Comparison of ENCODE assay signal across 32 cellular contexts in genomic region chr22:17732251-17732854, GRCh38. TPM values are rescaled to one million over a fixed set of nuclear protein-coding genes. Genes with fewer than 3 reads are reported as not detected.
DNase-seq lines count a peak whose midpoint lies in the region; ATAC-seq and TF ChIP-seq lines count a peak whose summit lies in the region.
"Had no signal": no experiment of that assay in that cellular context is flagged by ENCODE, and none has a peak within 500 bp of the region (broad histone marks: within the 10 kb centered on the region; RNA-seq: fewer than 3 reads in every experiment).

No MANE protein-coding gene starts in this region.

- H3K9me3 Mint-ChIP-seq in activated T-cell treated with anti-CD3 and anti-CD28 coated beads, Interleukin-2, amount 50 U/mL, for 24 hours = no peaks in the 10 kb centered on the region
- no peaks in the 10 kb centered on the region for H3K9me3 Mint-ChIP-seq in activated T-cell treated with anti-CD3 and anti-CD28 coated beads, Interleukin-2, amount 50 U/mL, for 4 hours
- H3K9me3 Mint-ChIP-seq in activated naive CD8-positive, alpha-beta T cell treated with anti-CD3 and anti-CD28 coated beads, Interleukin-2, amount 50 U/mL, for 24 hours = no peaks in the 10 kb centered on the region
- no peaks in the 10 kb centered on the region for H3K9me3 Mint-ChIP-seq in stimulated activated naive B cell treated with anti-CD40 and anti-IgM and Interleukin-4, amounts not matched to agents 10 μg/mL and 1 μg/mL and 100 μg/mL, for 72 hours
- H3K9me3 Mint-ChIP-seq: activated CD4-positive, alpha-beta memory T cell treated with anti-CD3 and anti-CD28 coated beads for 36 hours had no signal

- peaks cover 19% of the 10 kb centered on the region for H3K4me1 Mint-ChIP-seq in activated T-cell treated with anti-CD3 and anti-CD28 coated beads, Interleukin-2, amount 50 U/mL, for 24 hours (ENCODE audit: low read depth)
- peaks cover 15% of the 10 kb centered on the region for H3K4me1 Mint-ChIP-seq in activated T-cell treated with anti-CD3 and anti-CD28 coated beads, Interleukin-2, amount 50 U/mL, for 4 hours (ENCODE audit: low read depth)
- H3K4me1 Mint-ChIP-seq in activated naive CD8-positive, alpha-beta T cell treated with anti-CD3 and anti-CD28 coated beads, Interleukin-2, amount 50 U/mL, for 24 hours = peaks cover 25% of the 10 kb centered on the region
- peaks cover 11 to 21% of the 10 kb centered on the region in 2 donors for H3K4me1 Mint-ChIP-seq in stimulated activated naive B cell treated with anti-CD40 and anti-IgM and Interleukin-4, amounts not matched to agents 10 μg/mL and 1 μg/mL and 100 μg/mL, for 72 hours

- no peak overlapping the region for H3K4me3 ChIP-seq in body of pancreas
- H3K4me3 ChIP-seq: ascending aorta, coronary artery, sigmoid colon, SK-N-MC had no signal

- no peak overlapping the region for H3K4me3 Mint-ChIP-seq in activated T-cell treated with anti-CD3 and anti-CD28 coated beads, Interleukin-2, amount 50 U/mL, for 24 hours
- no peak overlapping the region for H3K4me3 Mint-ChIP-seq in activated T-cell treated with anti-CD3 and anti-CD28 coated beads, Interleukin-2, amount 50 U/mL, for 4 hours
- no peak overlapping the region for H3K4me3 Mint-ChIP-seq in activated naive CD8-positive, alpha-beta T cell treated with anti-CD3 and anti-CD28 coated beads, Interleukin-2, amount 50 U/mL, for 24 hours
- H3K4me3 Mint-ChIP-seq in stimulated activated naive B cell treated with anti-CD40 and anti-IgM and Interleukin-4, amounts not matched to agents 10 μg/mL and 1 μg/mL and 100 μg/mL, for 72 hours = peak overlapping the region in 1 of 2 donors; percentile 22
- H3K4me3 Mint-ChIP-seq: activated CD4-positive, alpha-beta memory T cell treated with anti-CD3 and anti-CD28 coated beads for 36 hours; activated naive CD8-positive, alpha-beta T cell had no signal

- no peak overlapping the region for H3K27ac ChIP-seq in body of pancreas
- H3K27ac ChIP-seq: ascending aorta, C4-2B, coronary artery, epithelial cell of prostate, KMS-11, sigmoid colon, SK-N-MC had no signal

- intact Hi-C loops in body of pancreas (cut with DNase I) = no loop called here

- TF ChIP-seq CTCF in body of pancreas (IDR thresholded peaks at IDR 0.05) = no peak

- peaks cover 80% of the 10 kb centered on the region for H3K36me3 Mint-ChIP-seq in activated T-cell treated with anti-CD3 and anti-CD28 coated beads, Interleukin-2, amount 50 U/mL, for 24 hours (ENCODE audit: low read depth)
- peaks cover 19% of the 10 kb centered on the region for H3K36me3 Mint-ChIP-seq in activated T-cell treated with anti-CD3 and anti-CD28 coated beads, Interleukin-2, amount 50 U/mL, for 4 hours (ENCODE audit: insufficient read depth)
- H3K36me3 Mint-ChIP-seq in activated naive CD8-positive, alpha-beta T cell treated with anti-CD3 and anti-CD28 coated beads, Interleukin-2, amount 50 U/mL, for 24 hours (ENCODE audit: low read depth) = peaks cover 22% of the 10 kb centered on the region
- H3K36me3 Mint-ChIP-seq in stimulated activated naive B cell treated with anti-CD40 and anti-IgM and Interleukin-4, amounts not matched to agents 10 μg/mL and 1 μg/mL and 100 μg/mL, for 72 hours = peaks cover 28 to 48% of the 10 kb centered on the region in 2 donors

- no peak for ATAC-seq in activated T-cell treated with anti-CD3 and anti-CD28 coated beads, Interleukin-2, amount 50 U/mL, for 4 hours
- peak; percentile 16 for ATAC-seq in activated naive CD8-positive, alpha-beta T cell treated with anti-CD3 and anti-CD28 coated beads, Interleukin-2, amount 50 U/mL, for 24 hours
- peak; percentile 32 to 33 for ATAC-seq in stimulated activated naive B cell treated with anti-CD40 and anti-IgM and Interleukin-4, amounts not matched to agents 10 μg/mL and 1 μg/mL and 100 μg/mL, for 72 hours (replicated peaks)
- no peak for ATAC-seq in body of pancreas
- ATAC-seq: PC-3 had no signal

- no peaks in the 10 kb centered on the region for H3K9me3 ChIP-seq in body of pancreas
- H3K9me3 ChIP-seq: ascending aorta, sigmoid colon had no signal

- H3K27me3 ChIP-seq in body of pancreas = no peaks in the 10 kb centered on the region
- H3K27me3 ChIP-seq: ascending aorta, sigmoid colon had no signal

- WGBS in body of pancreas, 2 donors = 80 to 86% methylated on average over 2 of the region's 2 CpGs

- H3K27ac Mint-ChIP-seq in activated T-cell treated with anti-CD3 and anti-CD28 coated beads, Interleukin-2, amount 50 U/mL, for 24 hours = peak overlapping the region; percentile 45
- H3K27ac Mint-ChIP-seq in activated naive CD8-positive, alpha-beta T cell treated with anti-CD3 and anti-CD28 coated beads, Interleukin-2, amount 50 U/mL, for 24 hours = peak overlapping the region; percentile 61
- H3K27ac Mint-ChIP-seq in stimulated activated naive B cell treated with anti-CD40 and anti-IgM and Interleukin-4, amounts not matched to agents 10 μg/mL and 1 μg/mL and 100 μg/mL, for 72 hours = peak overlapping the region; percentile 65
- H3K27ac Mint-ChIP-seq: activated CD4-positive, alpha-beta memory T cell treated with anti-CD3 and anti-CD28 coated beads for 36 hours had no signal

- peaks cover 0 to 15% of the 10 kb centered on the region in 2 donors for H3K36me3 ChIP-seq in body of pancreas (replicated peaks in 1 of 2; ENCODE audit: insufficient read depth in 1 of 2, low read depth in 2 of 2)

- H3K4me1 ChIP-seq in body of pancreas = no peaks in the 10 kb centered on the region
- H3K4me1 ChIP-seq: ascending aorta had no signal

- DNase-seq in activated T-cell treated with anti-CD3 and anti-CD28 coated beads, Interleukin-2, amount 50 U/mL, for 24 hours = no peak
- no peak for DNase-seq in activated T-cell treated with anti-CD3 and anti-CD28 coated beads, Interleukin-2, amount 50 U/mL, for 4 hours
- no peak for DNase-seq in activated naive CD8-positive, alpha-beta T cell treated with anti-CD3 and anti-CD28 coated beads, Interleukin-2, amount 50 U/mL, for 24 hours
- DNase-seq in mesenteric fat pad (ENCODE audit: low spot score) (peak; percentile 35), foreskin melanocyte (no peak), body of pancreas (no peak)
- no peak for DNase-seq in stimulated activated naive B cell treated with anti-CD40 and anti-IgM and Interleukin-4, amounts not matched to agents 10 μg/mL and 1 μg/mL and 100 μg/mL, for 72 hours
- DNase-seq in activated CD4-positive, alpha-beta T cell treated with anti-CD3 and anti-CD28 coated beads, Interleukin-2, amount 50 U/mL, for 1 hour = no peak
- DNase-seq: 8988T; activated CD4-positive, alpha-beta memory T cell treated with anti-CD3 and anti-CD28 coated beads for 36 hours; activated CD8-positive, alpha-beta memory T cell treated with anti-CD3 and anti-CD28 coated beads, Interleukin-2, amount 50 U/mL, for 4 hours; effector memory CD4-positive, alpha-beta T cell; GOT3; hippocampal formation; left colon; MM.1S; NCI-H1105 treated with DMSO at 0.1 percent for 48 hours; NCI-H2029; NCI-H524 treated with DMSO at 0.1 percent for 48 hours; NK-92 treated with Interleukin-12 subunit alpha and Interleukin-12 subunit beta, amount 100 ng/mL, for 24 hours; PC-3; stimulated activated CD4-positive, alpha-beta T cell treated with anti-CD3 and anti-CD28 coated beads, Interleukin-4, amount 100 ng/mL, for 24 hours; substantia nigra; trophoblast cell had no signal

- no peak for TF ChIP-seq POLR2A in body of pancreas (IDR thresholded peaks at IDR 0.05)

- no peaks in the 10 kb centered on the region for H3K27me3 Mint-ChIP-seq in activated T-cell treated with anti-CD3 and anti-CD28 coated beads, Interleukin-2, amount 50 U/mL, for 24 hours
- H3K27me3 Mint-ChIP-seq in activated T-cell treated with anti-CD3 and anti-CD28 coated beads, Interleukin-2, amount 50 U/mL, for 4 hours (ENCODE audit: low read depth) = no peaks in the 10 kb centered on the region
- H3K27me3 Mint-ChIP-seq in activated naive CD8-positive, alpha-beta T cell treated with anti-CD3 and anti-CD28 coated beads, Interleukin-2, amount 50 U/mL, for 24 hours = no peaks in the 10 kb centered on the region
- H3K27me3 Mint-ChIP-seq in stimulated activated naive B cell treated with anti-CD40 and anti-IgM and Interleukin-4, amounts not matched to agents 10 μg/mL and 1 μg/mL and 100 μg/mL, for 72 hours = no peaks in the 10 kb centered on the region
- H3K27me3 Mint-ChIP-seq: activated CD4-positive, alpha-beta memory T cell treated with anti-CD3 and anti-CD28 coated beads for 36 hours; activated naive CD8-positive, alpha-beta T cell had no signal

RNA-seq across cellular contexts. Expression of gene BID, which starts 41.9 kb away (rescaled TPM):
- total RNA-seq in activated T-cell treated with anti-CD3 and anti-CD28 coated beads, Interleukin-2, amount 50 U/mL, for 4 hours = 10 to 100 TPM; 30.3 to 39.5 (median 36.5) TPM
- 30.6 TPM for total RNA-seq in mesenteric fat pad
- total RNA-seq in body of pancreas = 1 to 10 TPM; 4.0 to 9.3 TPM

Comparison
In these comparisons a context has a peak if more than half of its experiments do, and no peak if none do; other contexts are left out.
1. ATAC-seq: peak in activated naive CD8-positive, alpha-beta T cell treated with anti-CD3 and anti-CD28 coated beads, Interleukin-2, amount 50 U/mL, for 24 hours (single experiment) and stimulated activated naive B cell treated with anti-CD40 and anti-IgM and Interleukin-4, amounts not matched to agents 10 μg/mL and 1 μg/mL and 100 μg/mL, for 72 hours (2 of 2); none in activated T-cell treated with anti-CD3 and anti-CD28 coated beads, Interleukin-2, amount 50 U/mL, for 4 hours (0 of 2) and body of pancreas (single experiment).
2. Peak in every context shown above with its lines, with median percentiles within 50 percentile points of each other: H3K27ac Mint-ChIP-seq.